ENCODE assay signal across 1 cellular context in genomic region chr15:55237219-55238130, GRCh38.
TF ChIP-seq lines count a peak whose summit lies in the region.

No MANE protein-coding gene starts in this region.

TF ChIP-seq in K562, 482 proteins besides CTCF, POLR2A, EP300 and RAD21 (continued from another document and continues in another):
- TF ChIP-seq ZBTB12 (CRISPR knock-in tag; IDR thresholded peaks at IDR 0.05) (no peak), GMEB1 (CRISPR knock-in tag; IDR thresholded peaks at IDR 0.05) (no peak), KAT8 (IDR thresholded peaks at IDR 0.05; ENCODE audit: low read depth) (no peak), ZNF785 (CRISPR knock-in tag; IDR thresholded peaks at IDR 0.05) (no peak), RNF2 (IDR thresholded peaks at IDR 0.05) (peak; percentile 88), NR3C1 (CRISPR knock-in tag; IDR thresholded peaks at IDR 0.05) (no peak), CBX1 (IDR thresholded peaks at IDR 0.05; ENCODE audit: low read depth) (no peak), ZNF280B (CRISPR knock-in tag; IDR thresholded peaks at IDR 0.05) (no peak), ZNF253 (CRISPR knock-in tag; conservative IDR thresholded peaks at IDR 0.05) (no peak), ZNF277 (CRISPR knock-in tag; IDR thresholded peaks at IDR 0.05; ENCODE audit: borderline replicate concordance) (no peak), ZNF398 (CRISPR knock-in tag; IDR thresholded peaks at IDR 0.05) (no peak), ZNF699 (CRISPR knock-in tag; IDR thresholded peaks at IDR 0.05; ENCODE audit: insufficient replicate concordance) (no peak), ARID3A (IDR thresholded peaks at IDR 0.05; ENCODE audit: borderline replicate concordance, low read depth, low read length) (peak; percentile 91; the same call in 1 of the 2 replicates), EP400 (IDR thresholded peaks at IDR 0.05) (peak; percentile 75), ZNF184 (CRISPR knock-in tag; IDR thresholded peaks at IDR 0.05) (no peak), RUNX1 (IDR thresholded peaks at IDR 0.05; ENCODE audit: low read depth) (no peak), ZSCAN32 (CRISPR knock-in tag; IDR thresholded peaks at IDR 0.05) (no peak), ZNF140 (CRISPR knock-in tag; IDR thresholded peaks at IDR 0.05) (no peak), CEBPG (CRISPR knock-in tag; IDR thresholded peaks at IDR 0.05) (peak; percentile 95), CEBPG (tag; conservative IDR thresholded peaks at IDR 0.05 in 1 of 2, IDR thresholded peaks at IDR 0.05 in 1 of 2) (peak; percentile 89 to 97; a peak in 3 of 4 replicates), TFAP4 (CRISPR knock-in tag; IDR thresholded peaks at IDR 0.05; ENCODE audit: borderline replicate concordance) (no peak), TRIM25 (IDR thresholded peaks at IDR 0.05; ENCODE audit: borderline replicate concordance) (no peak), GATAD2A (IDR thresholded peaks at IDR 0.05) (no peak), STAT5B (CRISPR knock-in tag; IDR thresholded peaks at IDR 0.05) (no peak), FOXA1 (IDR thresholded peaks at IDR 0.05; ENCODE audit: borderline replicate concordance) (no peak), DIDO1 (tag; IDR thresholded peaks at IDR 0.05; ENCODE audit: low read depth) (no peak), ARNT (IDR thresholded peaks at IDR 0.05) (peak; percentile 43 to 82; a peak in 3 of 4 replicates), GATA2 (CRISPR knock-in tag; IDR thresholded peaks at IDR 0.05) (peak; percentile 47; the same call in 1 of the 2 replicates), ASH1L (IDR thresholded peaks at IDR 0.05; ENCODE audit: borderline replicate concordance, low read depth, partially characterized antibody) (no peak), ZFP30 (CRISPR knock-in tag; IDR thresholded peaks at IDR 0.05; ENCODE audit: borderline replicate concordance) (no peak), RBM39 (optimal IDR thresholded peaks at IDR 0.05; ENCODE audit: low read depth, low read length) (no peak), IRF2 (CRISPR knock-in tag; IDR thresholded peaks at IDR 0.05) (no peak), BRD4 (IDR thresholded peaks at IDR 0.05) (no peak), EWSR1 (IDR thresholded peaks at IDR 0.05; ENCODE audit: borderline replicate concordance, low read depth, partially characterized antibody) (no peak), OTX1 (CRISPR knock-in tag; IDR thresholded peaks at IDR 0.05) (no peak), PCBP1 (IDR thresholded peaks at IDR 0.05; ENCODE audit: low read depth, low read length, poor library complexity, severe bottlenecking) (no peak), ZNF384 (IDR thresholded peaks at IDR 0.05; ENCODE audit: low read depth, low read length) (peak; percentile 33; the same call in 1 of the 2 replicates), HCFC1 (IDR thresholded peaks at IDR 0.05; ENCODE audit: low read depth, low read length) (no peak), KDM4B (IDR thresholded peaks at IDR 0.05; ENCODE audit: borderline replicate concordance in 2 of 2, low read depth in 1 of 2) (no peak), POU5F1 (IDR thresholded peaks at IDR 0.05; ENCODE audit: borderline replicate concordance, low read depth, low read length, partially characterized antibody) (no peak), ZNF24 (IDR thresholded peaks at IDR 0.05) (no peak), CBFA2T3 (IDR thresholded peaks at IDR 0.05) (peak; percentile 95), PHTF2 (CRISPR knock-in tag; IDR thresholded peaks at IDR 0.05) (no peak), ZNF75A (CRISPR knock-in tag; IDR thresholded peaks at IDR 0.05) (no peak), ZC3H4 (CRISPR knock-in tag; IDR thresholded peaks at IDR 0.05; ENCODE audit: borderline replicate concordance) (no peak), CHD1 (IDR thresholded peaks at IDR 0.05; ENCODE audit: low read length) (no peak), ZNF41 (CRISPR knock-in tag; conservative IDR thresholded peaks at IDR 0.05) (no peak), ZNF76 (CRISPR knock-in tag; IDR thresholded peaks at IDR 0.05; ENCODE audit: borderline replicate concordance) (no peak), GTF2F1 (IDR thresholded peaks at IDR 0.05; ENCODE audit: low read depth, low read length) (no peak), SAFB2 (IDR thresholded peaks at IDR 0.05; ENCODE audit: borderline replicate concordance, low read depth, low read length, severe bottlenecking) (no peak), ESRRA (IDR thresholded peaks at IDR 0.05; ENCODE audit: borderline replicate concordance, low read depth) (no peak), VEZF1 (CRISPR knock-in tag; IDR thresholded peaks at IDR 0.05) (no peak), TFAM (CRISPR knock-in tag; conservative IDR thresholded peaks at IDR 0.05) (no peak), MLLT1 (IDR thresholded peaks at IDR 0.05) (peak in 1 of 2 experiments; percentile 71; a peak in 1 of 4 replicates), FIP1L1 (IDR thresholded peaks at IDR 0.05; ENCODE audit: low read depth, low read length, poor library complexity, severe bottlenecking) (no peak), ETS1 (conservative IDR thresholded peaks at IDR 0.05; ENCODE audit: control insufficient read depth, low read depth, low read length) (no peak), NBN (IDR thresholded peaks at IDR 0.05; ENCODE audit: low read depth) (peak; percentile 69; the same call in 1 of the 2 replicates)
